11 cellular contexts compared by ENCODE assay signal in genomic region chr3:80649170-80649569, GRCh38.
"Had no signal": no experiment of that assay in that cellular context is flagged by ENCODE, and none has a peak within 500 bp of the region (broad histone marks: within the 10 kb centered on the region; RNA-seq: fewer than 3 reads in every experiment).

No MANE protein-coding gene starts in this region.

- FAIRE-seq: H1, H54 had no signal

- DNase-seq: GM23248, GOT3, H7, H9, HCEC 1CT, HFFc6 had no signal

- ATAC-seq: GM23338, HCT116 had no signal

- H3K27ac Mint-ChIP-seq: GM23338, H9, HFFc6 had no signal

- H3K4me3 Mint-ChIP-seq: GM23338, H9, HFFc6 had no signal

- H3K4me1 Mint-ChIP-seq: GM23338, H9 had no signal

- H3K4me2 ChIP-seq: GM23338 had no signal

- H3K9me3 ChIP-seq: HAP-1 had no signal

- H3K36me3 ChIP-seq: HAP-1 had no signal

- H2AFZ ChIP-seq: GM23248, GM23338 had no signal

- H3K27ac ChIP-seq: GM23248 had no signal

- H3K4me3 ChIP-seq: GM23248, GM23338, HAP-1 had no signal

- H3K9ac ChIP-seq: GM23248 had no signal

- H3K4me1 ChIP-seq: HAP-1 had no signal
